ENCODE assay signal across 1 cellular context in the genomic region with DNA sequence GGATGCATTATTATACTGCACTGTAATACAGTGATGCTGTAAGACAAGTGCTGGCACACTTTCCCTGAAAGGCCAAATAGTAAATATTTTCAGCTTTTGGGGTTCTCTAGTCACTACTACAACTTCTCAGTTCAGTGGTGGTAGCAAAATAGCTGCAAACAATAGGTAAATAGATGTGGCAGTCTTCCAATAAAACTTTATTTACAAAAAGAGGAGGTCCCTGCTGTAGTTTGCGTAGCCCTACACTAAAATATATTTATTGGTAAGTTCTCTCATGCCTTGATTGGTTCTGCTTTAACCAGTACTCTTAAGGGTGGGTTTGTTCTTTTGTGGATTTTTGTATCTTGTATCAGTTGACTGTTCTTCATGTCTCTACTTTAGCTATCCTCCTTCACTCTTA.
TF ChIP-seq lines count a peak whose summit lies in the region.

No MANE protein-coding gene starts in this region.

TF ChIP-seq in endothelial cell of umbilical vein, 7 proteins besides CTCF, POLR2A, EP300 and RAD21:
- TF ChIP-seq EZH2 (IDR thresholded peaks at IDR 0.05; ENCODE audit: borderline replicate concordance, low read depth, low read length, severe bottlenecking) (no peak), MYC (IDR thresholded peaks at IDR 0.05; ENCODE audit: low read depth, low read length) (no peak), JUN (IDR thresholded peaks at IDR 0.05; ENCODE audit: borderline replicate concordance, insufficient read depth, insufficient read length, low read depth) (no peak), FOS (IDR thresholded peaks at IDR 0.05; ENCODE audit: borderline replicate concordance, insufficient read depth, low read length) (no peak), GATA2 (IDR thresholded peaks at IDR 0.05; ENCODE audit: insufficient read depth, insufficient read length, low read depth, low read length) (no peak), POLR2AphosphoS5 (IDR thresholded peaks at IDR 0.05; ENCODE audit: insufficient read depth, low read depth, low read length) (no peak)
- TF ChIP-seq, protein P1, sequence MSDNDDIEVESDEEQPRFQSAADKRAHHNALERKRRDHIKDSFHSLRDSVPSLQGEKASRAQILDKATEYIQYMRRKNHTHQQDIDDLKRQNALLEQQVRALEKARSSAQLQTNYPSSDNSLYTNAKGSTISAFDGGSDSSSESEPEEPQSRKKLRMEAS (IDR thresholded peaks at IDR 0.05; ENCODE audit: insufficient read depth, insufficient read length) = no peak
